8 cellular contexts compared by ENCODE assay signal in the genomic region with DNA sequence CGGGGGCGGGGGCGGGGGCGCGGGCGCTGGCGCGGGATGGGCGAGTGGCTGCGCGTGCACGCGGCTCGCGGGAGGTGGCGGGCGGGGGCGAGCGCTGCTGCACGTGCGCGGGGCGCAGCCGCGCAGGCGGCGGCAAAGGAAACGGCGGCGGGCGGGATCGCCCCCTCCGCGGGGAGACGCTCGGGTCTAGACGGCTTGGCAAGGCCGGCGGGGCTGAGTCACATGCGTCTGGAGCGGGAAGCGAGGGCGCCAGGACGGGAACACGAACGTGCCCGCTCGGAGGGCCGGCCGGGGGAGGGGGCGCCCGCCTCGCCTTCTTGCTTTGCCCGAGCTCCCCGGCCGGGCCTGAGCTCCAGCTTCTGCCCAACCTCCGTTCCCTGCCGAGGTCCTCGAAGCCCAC. TPM values are rescaled to one million over a fixed set of nuclear protein-coding genes. Genes with fewer than 3 reads are reported as not detected.
DNase-seq lines count a peak whose midpoint lies in the region; ATAC-seq and TF ChIP-seq lines count a peak whose summit lies in the region.

No MANE protein-coding gene starts in this region.

- no peak overlapping the region for H3K27ac ChIP-seq in gastrocnemius medialis

- TF ChIP-seq POLR2A in NB4 (IDR thresholded peaks at IDR 0.05; ENCODE audit: extremely low read depth, insufficient read length) (no peak), gastrocnemius medialis (IDR thresholded peaks at IDR 0.05) (no peak)

- no peak for TF ChIP-seq CTCF in NB4 (IDR thresholded peaks at IDR 0.05; ENCODE audit: low read depth, low read length)
- TF ChIP-seq CTCF in fibroblast of the aortic adventitia (IDR thresholded peaks at IDR 0.05; ENCODE audit: insufficient read depth, low read length): no peak
- TF ChIP-seq CTCF in gastrocnemius medialis (IDR thresholded peaks at IDR 0.05 in 4 of 5, conservative IDR thresholded peaks at IDR 0.05 in 1 of 5): no peak

- no peak overlapping the region for H3K4me3 ChIP-seq in NB4 (ENCODE audit: low read depth, low read length)
- H3K4me3 ChIP-seq in fibroblast of the aortic adventitia (ENCODE audit: low read depth, low read length): peak overlapping the region; percentile 17
- H3K4me3 ChIP-seq in gastrocnemius medialis: peak overlapping the region; percentile 28 to 41 (median 36)

- peaks cover 0 to 2% of the 10 kb centered on the region in 2 donors for H3K4me1 ChIP-seq in gastrocnemius medialis

- ATAC-seq in gastrocnemius medialis: no peak
- ATAC-seq in GM19324 (IDR thresholded peaks at IDR 0.05; ENCODE audit: low FRiP score, unreplicated experiment): no peak
- ATAC-seq in HG03280 (IDR thresholded peaks at IDR 0.05; ENCODE audit: unreplicated experiment): no peak

- in situ Hi-C loops in gastrocnemius medialis (cut with MboI; ENCODE audit: low sequenced_read_pairs in 4 of 4): loop anchor here in 1 of 4 donors (25.0 kb wide), 1 partner anchor 537 kb away; no protein-coding TSS in a partner anchor

- H3K36me3 ChIP-seq in gastrocnemius medialis: no peaks in the 10 kb centered on the region

- no peaks in the 10 kb centered on the region for H3K27me3 ChIP-seq in gastrocnemius medialis

- intact Hi-C loops in gastrocnemius medialis (cut with DNase I; ENCODE audit: low total_unique reads): no loop called here

- DNase-seq in NB4 (ENCODE audit: low read depth) (peak; percentile 43), activated T-cell treated with anti-CD3 and anti-CD28 coated beads for 4 hours (peak; percentile 37), fibroblast of the aortic adventitia (ENCODE audit: low read depth) (peak; percentile 52), gastrocnemius medialis (no peak), superior temporal gyrus (ENCODE audit: extremely low spot score) (no peak), foreskin melanocyte (no peak)

- no peaks in the 10 kb centered on the region for H3K9me3 ChIP-seq in gastrocnemius medialis

RNA-seq across cellular contexts. Expression of a gene that starts 4.3 kb away (rescaled TPM):
- total RNA-seq in fibroblast of the aortic adventitia (ENCODE audit: low replicate concordance) (16.4 and 16.5 TPM in 2 replicates), gastrocnemius medialis (10 to 100 TPM; 10.6 to 19.8 (median 13.2) TPM)

RNA-seq across cellular contexts. Expression of a gene that starts 20.1 kb away (rescaled TPM):
- total RNA-seq in fibroblast of the aortic adventitia (ENCODE audit: low replicate concordance) (12.3 and 133 TPM in 2 replicates), gastrocnemius medialis (10 to 100 TPM in 2 of 4 donors, 1 to 10 TPM in 2; 1.1 to 50.7 (median 9.8) TPM)

RNA-seq across cellular contexts. Expression of a gene that starts 28.9 kb away (rescaled TPM):
- total RNA-seq in fibroblast of the aortic adventitia (ENCODE audit: low replicate concordance) (1.3 TPM in 1 of 2 replicates, not detected in the other), gastrocnemius medialis (under 1 TPM in 1 of 4 donors, not detected in 3; 0.18 TPM)

RNA-seq across cellular contexts. Expression of a gene that starts 42.7 kb away (rescaled TPM):
- not detected in 2 replicates for total RNA-seq in fibroblast of the aortic adventitia (ENCODE audit: low replicate concordance)
- total RNA-seq in gastrocnemius medialis: not detected

Comparison
In these comparisons a context has a peak if more than half of its experiments do, and no peak if none do; other contexts are left out.
1. DNase-seq: peak in NB4 (single experiment), activated T-cell treated with anti-CD3 and anti-CD28 coated beads for 4 hours (single experiment) and fibroblast of the aortic adventitia (single experiment); none in gastrocnemius medialis (0 of 2), superior temporal gyrus (single experiment) and foreskin melanocyte (single experiment).